ENCODE assay signal across 1 cellular context in genomic region chr10:75495434-75496190, GRCh38.
TF ChIP-seq lines count a peak whose summit lies in the region.

No MANE protein-coding gene starts in this region.

TF ChIP-seq in HepG2, 621 proteins besides CTCF, POLR2A, EP300 and RAD21 (continued from another document and continues in another):
- TF ChIP-seq STAT6 (CRISPR knock-in tag; IDR thresholded peaks at IDR 0.05; ENCODE audit: borderline replicate concordance) (no peak), NR2C2 (CRISPR knock-in tag; IDR thresholded peaks at IDR 0.05; ENCODE audit: borderline replicate concordance) (0 out of 2 replicates have a peak, but pooled peaks have one; percentile 31), HNRNPL (IDR thresholded peaks at IDR 0.05; ENCODE audit: low read depth, low read length) (no peak), NFE2L2 (IDR thresholded peaks at IDR 0.05; ENCODE audit: low read length) (no peak), DNMT1 (CRISPR knock-in tag; IDR thresholded peaks at IDR 0.05) (no peak), ZNF563 (CRISPR knock-in tag; IDR thresholded peaks at IDR 0.05) (no peak), IKZF5 (CRISPR knock-in tag; IDR thresholded peaks at IDR 0.05) (no peak), ZBTB3 (CRISPR knock-in tag; IDR thresholded peaks at IDR 0.05; ENCODE audit: borderline replicate concordance, low read depth) (0 out of 2 replicates have a peak, but pooled peaks have one; percentile 53), SNAPC4 (CRISPR knock-in tag; IDR thresholded peaks at IDR 0.05) (no peak), FOXP1 (IDR thresholded peaks at IDR 0.05) (no peak), FOXP1 (CRISPR knock-in tag; IDR thresholded peaks at IDR 0.05) (no peak; the same call in 1 of the 2 replicates), ZNF766 (CRISPR knock-in tag; IDR thresholded peaks at IDR 0.05; ENCODE audit: borderline replicate concordance) (no peak), ARNTL (CRISPR knock-in tag; IDR thresholded peaks at IDR 0.05) (0 out of 2 replicates have a peak, but pooled peaks have one; percentile 39), ESRRA (CRISPR knock-in tag; IDR thresholded peaks at IDR 0.05; ENCODE audit: low read depth) (peak; percentile 72), ZNF790 (CRISPR knock-in tag; IDR thresholded peaks at IDR 0.05; ENCODE audit: borderline replicate concordance) (no peak), ZZZ3 (CRISPR knock-in tag; IDR thresholded peaks at IDR 0.05; ENCODE audit: borderline replicate concordance) (no peak), AHDC1 (CRISPR knock-in tag; IDR thresholded peaks at IDR 0.05; ENCODE audit: borderline replicate concordance) (peak; percentile 73; the same call in 1 of the 2 replicates), PRMT3 (CRISPR knock-in tag; IDR thresholded peaks at IDR 0.05; ENCODE audit: borderline replicate concordance, low read depth) (no peak), ZBTB49 (CRISPR knock-in tag; IDR thresholded peaks at IDR 0.05; ENCODE audit: borderline replicate concordance) (no peak), PPARG (CRISPR knock-in tag; conservative IDR thresholded peaks at IDR 0.05) (peak; percentile 85), FOXA1 (IDR thresholded peaks at IDR 0.05) (no peak), FOXA1 (CRISPR knock-in tag; IDR thresholded peaks at IDR 0.05) (no peak), ZNF230 (CRISPR knock-in tag; IDR thresholded peaks at IDR 0.05) (no peak; the same call in 1 of the 2 replicates), ATF1 (CRISPR knock-in tag; IDR thresholded peaks at IDR 0.05) (0 out of 2 replicates have a peak, but pooled peaks have one; percentile 27), MTA3 (CRISPR knock-in tag; IDR thresholded peaks at IDR 0.05) (no peak), ZFP36 (IDR thresholded peaks at IDR 0.05; ENCODE audit: borderline replicate concordance, low read depth, low read length, partially characterized antibody) (no peak)
- TF ChIP-seq, protein P1, sequence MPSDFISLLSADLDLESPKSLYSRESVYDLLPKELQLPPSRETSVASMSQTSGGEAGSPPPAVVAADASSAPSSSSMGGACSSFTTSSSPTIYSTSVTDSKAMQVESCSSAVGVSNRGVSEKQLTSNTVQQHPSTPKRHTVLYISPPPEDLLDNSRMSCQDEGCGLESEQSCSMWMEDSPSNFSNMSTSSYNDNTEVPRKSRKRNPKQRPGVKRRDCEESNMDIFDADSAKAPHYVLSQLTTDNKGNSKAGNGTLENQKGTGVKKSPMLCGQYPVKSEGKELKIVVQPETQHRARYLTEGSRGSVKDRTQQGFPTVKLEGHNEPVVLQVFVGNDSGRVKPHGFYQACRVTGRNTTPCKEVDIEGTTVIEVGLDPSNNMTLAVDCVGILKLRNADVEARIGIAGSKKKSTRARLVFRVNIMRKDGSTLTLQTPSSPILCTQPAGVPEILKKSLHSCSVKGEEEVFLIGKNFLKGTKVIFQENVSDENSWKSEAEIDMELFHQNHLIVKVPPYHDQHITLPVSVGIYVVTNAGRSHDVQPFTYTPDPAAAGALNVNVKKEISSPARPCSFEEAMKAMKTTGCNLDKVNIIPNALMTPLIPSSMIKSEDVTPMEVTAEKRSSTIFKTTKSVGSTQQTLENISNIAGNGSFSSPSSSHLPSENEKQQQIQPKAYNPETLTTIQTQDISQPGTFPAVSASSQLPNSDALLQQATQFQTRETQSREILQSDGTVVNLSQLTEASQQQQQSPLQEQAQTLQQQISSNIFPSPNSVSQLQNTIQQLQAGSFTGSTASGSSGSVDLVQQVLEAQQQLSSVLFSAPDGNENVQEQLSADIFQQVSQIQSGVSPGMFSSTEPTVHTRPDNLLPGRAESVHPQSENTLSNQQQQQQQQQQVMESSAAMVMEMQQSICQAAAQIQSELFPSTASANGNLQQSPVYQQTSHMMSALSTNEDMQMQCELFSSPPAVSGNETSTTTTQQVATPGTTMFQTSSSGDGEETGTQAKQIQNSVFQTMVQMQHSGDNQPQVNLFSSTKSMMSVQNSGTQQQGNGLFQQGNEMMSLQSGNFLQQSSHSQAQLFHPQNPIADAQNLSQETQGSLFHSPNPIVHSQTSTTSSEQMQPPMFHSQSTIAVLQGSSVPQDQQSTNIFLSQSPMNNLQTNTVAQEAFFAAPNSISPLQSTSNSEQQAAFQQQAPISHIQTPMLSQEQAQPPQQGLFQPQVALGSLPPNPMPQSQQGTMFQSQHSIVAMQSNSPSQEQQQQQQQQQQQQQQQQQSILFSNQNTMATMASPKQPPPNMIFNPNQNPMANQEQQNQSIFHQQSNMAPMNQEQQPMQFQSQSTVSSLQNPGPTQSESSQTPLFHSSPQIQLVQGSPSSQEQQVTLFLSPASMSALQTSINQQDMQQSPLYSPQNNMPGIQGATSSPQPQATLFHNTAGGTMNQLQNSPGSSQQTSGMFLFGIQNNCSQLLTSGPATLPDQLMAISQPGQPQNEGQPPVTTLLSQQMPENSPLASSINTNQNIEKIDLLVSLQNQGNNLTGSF (CRISPR knock-in tag; IDR thresholded peaks at IDR 0.05) = no peak
- TF ChIP-seq, protein P2, sequence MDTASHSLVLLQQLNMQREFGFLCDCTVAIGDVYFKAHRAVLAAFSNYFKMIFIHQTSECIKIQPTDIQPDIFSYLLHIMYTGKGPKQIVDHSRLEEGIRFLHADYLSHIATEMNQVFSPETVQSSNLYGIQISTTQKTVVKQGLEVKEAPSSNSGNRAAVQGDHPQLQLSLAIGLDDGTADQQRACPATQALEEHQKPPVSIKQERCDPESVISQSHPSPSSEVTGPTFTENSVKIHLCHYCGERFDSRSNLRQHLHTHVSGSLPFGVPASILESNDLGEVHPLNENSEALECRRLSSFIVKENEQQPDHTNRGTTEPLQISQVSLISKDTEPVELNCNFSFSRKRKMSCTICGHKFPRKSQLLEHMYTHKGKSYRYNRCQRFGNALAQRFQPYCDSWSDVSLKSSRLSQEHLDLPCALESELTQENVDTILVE (CRISPR knock-in tag; IDR thresholded peaks at IDR 0.05) = no peak
- TF ChIP-seq, protein P3, sequence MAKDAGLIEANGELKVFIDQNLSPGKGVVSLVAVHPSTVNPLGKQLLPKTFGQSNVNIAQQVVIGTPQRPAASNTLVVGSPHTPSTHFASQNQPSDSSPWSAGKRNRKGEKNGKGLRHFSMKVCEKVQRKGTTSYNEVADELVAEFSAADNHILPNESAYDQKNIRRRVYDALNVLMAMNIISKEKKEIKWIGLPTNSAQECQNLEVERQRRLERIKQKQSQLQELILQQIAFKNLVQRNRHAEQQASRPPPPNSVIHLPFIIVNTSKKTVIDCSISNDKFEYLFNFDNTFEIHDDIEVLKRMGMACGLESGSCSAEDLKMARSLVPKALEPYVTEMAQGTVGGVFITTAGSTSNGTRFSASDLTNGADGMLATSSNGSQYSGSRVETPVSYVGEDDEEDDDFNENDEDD (CRISPR knock-in tag; IDR thresholded peaks at IDR 0.05; ENCODE audit: borderline replicate concordance) = no peak
